In the genomic region with DNA sequence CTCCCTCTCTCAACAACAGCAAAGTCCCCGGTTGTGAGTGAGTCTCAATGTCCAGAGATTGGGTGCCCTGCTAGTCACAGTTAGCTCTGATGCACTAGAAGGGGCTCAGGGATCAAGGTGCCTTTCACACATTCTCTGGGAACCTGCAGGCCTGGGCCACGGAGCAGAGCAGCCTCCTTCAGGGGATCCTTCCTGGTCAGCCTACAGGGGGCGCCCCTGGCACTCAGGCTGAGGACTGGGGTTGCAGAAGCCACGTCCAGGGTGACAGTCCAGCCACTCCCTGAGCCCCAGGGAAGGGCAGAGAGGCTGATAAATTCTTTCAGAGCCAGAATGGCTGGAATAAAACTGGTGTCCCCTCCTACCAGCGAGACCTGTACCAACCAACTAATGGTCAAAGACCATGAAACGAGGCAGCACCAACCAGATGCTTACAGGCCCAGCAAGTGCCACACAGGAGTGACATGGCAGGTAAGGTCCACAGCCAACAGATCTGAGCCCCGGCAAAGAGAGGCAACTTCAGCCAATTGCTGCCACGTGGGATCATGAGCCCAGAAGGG, we compare ENCODE assay signal across 1 cellular context.
A peak's percentile ranks its signal among the peaks of the same experiment; 100 is the strongest.
TF ChIP-seq lines count a peak whose summit lies in the region.

No MANE protein-coding gene starts in this region.

TF ChIP-seq in HepG2, 621 proteins besides CTCF, POLR2A, EP300 and RAD21 (continues in another document):
- TF ChIP-seq GATAD2A (CRISPR knock-in tag; IDR thresholded peaks at IDR 0.05), result 0 out of 2 replicates have a peak, but pooled peaks have one; percentile 26
- TF ChIP-seq NONO (IDR thresholded peaks at IDR 0.05), result no peak
- TF ChIP-seq NONO (CRISPR knock-in tag; conservative IDR thresholded peaks at IDR 0.05), result 0 out of 2 replicates have a peak, but pooled peaks have one; percentile 25
- TF ChIP-seq ZNF121 (CRISPR knock-in tag; IDR thresholded peaks at IDR 0.05), result peak; percentile 67; the same call in 1 of the 2 replicates
- TF ChIP-seq NKX3-1 (CRISPR knock-in tag; IDR thresholded peaks at IDR 0.05), result no peak
- TF ChIP-seq RCOR2 (CRISPR knock-in tag; IDR thresholded peaks at IDR 0.05), result peak; percentile 38; the same call in 1 of the 2 replicates
- TF ChIP-seq, protein P1, sequence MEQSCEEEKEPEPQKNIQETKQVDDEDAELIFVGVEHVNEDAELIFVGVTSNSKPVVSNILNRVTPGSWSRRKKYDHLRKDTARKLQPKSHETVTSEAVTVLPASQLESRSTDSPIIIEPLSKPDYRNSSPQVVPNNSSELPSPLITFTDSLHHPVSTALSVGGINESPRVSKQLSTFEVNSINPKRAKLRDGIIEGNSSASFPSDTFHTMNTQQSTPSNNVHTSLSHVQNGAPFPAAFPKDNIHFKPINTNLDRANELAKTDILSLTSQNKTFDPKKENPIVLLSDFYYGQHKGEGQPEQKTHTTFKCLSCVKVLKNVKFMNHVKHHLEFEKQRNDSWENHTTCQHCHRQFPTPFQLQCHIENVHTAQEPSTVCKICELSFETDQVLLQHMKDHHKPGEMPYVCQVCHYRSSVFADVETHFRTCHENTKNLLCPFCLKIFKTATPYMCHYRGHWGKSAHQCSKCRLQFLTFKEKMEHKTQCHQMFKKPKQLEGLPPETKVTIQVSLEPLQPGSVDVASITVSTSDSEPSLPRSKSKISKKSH (CRISPR knock-in tag; IDR thresholded peaks at IDR 0.05; ENCODE audit: borderline replicate concordance), result peak; percentile 63; the same call in 1 of the 2 replicates
- peak; percentile 57; the same call in 1 of the 2 replicates for TF ChIP-seq BORCS8-MEF2B (CRISPR knock-in tag; IDR thresholded peaks at IDR 0.05)
- TF ChIP-seq REPIN1 (CRISPR knock-in tag; IDR thresholded peaks at IDR 0.05; ENCODE audit: borderline replicate concordance, low read depth), result peak; percentile 73; the same call in 1 of the 2 replicates
- no peak for TF ChIP-seq NR2F6 (IDR thresholded peaks at IDR 0.05)
- TF ChIP-seq NR2F6 (CRISPR knock-in tag; IDR thresholded peaks at IDR 0.05), result peak; percentile 67; the same call in 1 of the 2 replicates
- TF ChIP-seq ZNF549 (CRISPR knock-in tag; IDR thresholded peaks at IDR 0.05), result no peak
- 0 out of 2 replicates have a peak, but pooled peaks have one; percentile 76 for TF ChIP-seq AHR (CRISPR knock-in tag; IDR thresholded peaks at IDR 0.05)
- TF ChIP-seq DR1 (CRISPR knock-in tag; IDR thresholded peaks at IDR 0.05), result 0 out of 2 replicates have a peak, but pooled peaks have one; percentile 31
- no peak for TF ChIP-seq ZNF703 (CRISPR knock-in tag; IDR thresholded peaks at IDR 0.05; ENCODE audit: borderline replicate concordance)
- TF ChIP-seq MYPOP (CRISPR knock-in tag; IDR thresholded peaks at IDR 0.05), result 0 out of 2 replicates have a peak, but pooled peaks have one; percentile 26
- 0 out of 2 replicates have a peak, but pooled peaks have one; percentile 9 for TF ChIP-seq KLF13 (CRISPR knock-in tag; IDR thresholded peaks at IDR 0.05)
- TF ChIP-seq SRY (CRISPR knock-in tag; IDR thresholded peaks at IDR 0.05), result peak; percentile 41; the same call in 1 of the 2 replicates
- TF ChIP-seq PBX2 (CRISPR knock-in tag; IDR thresholded peaks at IDR 0.05), result no peak
- TF ChIP-seq ZNF792 (CRISPR knock-in tag; IDR thresholded peaks at IDR 0.05), result no peak
- peak; percentile 41; the same call in 1 of the 2 replicates for TF ChIP-seq ZNF143 (CRISPR knock-in tag; IDR thresholded peaks at IDR 0.05)
- TF ChIP-seq, protein P2, sequence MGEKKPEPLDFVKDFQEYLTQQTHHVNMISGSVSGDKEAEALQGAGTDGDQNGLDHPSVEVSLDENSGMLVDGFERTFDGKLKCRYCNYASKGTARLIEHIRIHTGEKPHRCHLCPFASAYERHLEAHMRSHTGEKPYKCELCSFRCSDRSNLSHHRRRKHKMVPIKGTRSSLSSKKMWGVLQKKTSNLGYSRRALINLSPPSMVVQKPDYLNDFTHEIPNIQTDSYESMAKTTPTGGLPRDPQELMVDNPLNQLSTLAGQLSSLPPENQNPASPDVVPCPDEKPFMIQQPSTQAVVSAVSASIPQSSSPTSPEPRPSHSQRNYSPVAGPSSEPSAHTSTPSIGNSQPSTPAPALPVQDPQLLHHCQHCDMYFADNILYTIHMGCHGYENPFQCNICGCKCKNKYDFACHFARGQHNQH (CRISPR knock-in tag; IDR thresholded peaks at IDR 0.05), result peak; percentile 65; the same call in 1 of the 2 replicates
- 0 out of 2 replicates have a peak, but pooled peaks have one; percentile 27 for TF ChIP-seq PHF8 (CRISPR knock-in tag; IDR thresholded peaks at IDR 0.05)
- TF ChIP-seq, protein P3, sequence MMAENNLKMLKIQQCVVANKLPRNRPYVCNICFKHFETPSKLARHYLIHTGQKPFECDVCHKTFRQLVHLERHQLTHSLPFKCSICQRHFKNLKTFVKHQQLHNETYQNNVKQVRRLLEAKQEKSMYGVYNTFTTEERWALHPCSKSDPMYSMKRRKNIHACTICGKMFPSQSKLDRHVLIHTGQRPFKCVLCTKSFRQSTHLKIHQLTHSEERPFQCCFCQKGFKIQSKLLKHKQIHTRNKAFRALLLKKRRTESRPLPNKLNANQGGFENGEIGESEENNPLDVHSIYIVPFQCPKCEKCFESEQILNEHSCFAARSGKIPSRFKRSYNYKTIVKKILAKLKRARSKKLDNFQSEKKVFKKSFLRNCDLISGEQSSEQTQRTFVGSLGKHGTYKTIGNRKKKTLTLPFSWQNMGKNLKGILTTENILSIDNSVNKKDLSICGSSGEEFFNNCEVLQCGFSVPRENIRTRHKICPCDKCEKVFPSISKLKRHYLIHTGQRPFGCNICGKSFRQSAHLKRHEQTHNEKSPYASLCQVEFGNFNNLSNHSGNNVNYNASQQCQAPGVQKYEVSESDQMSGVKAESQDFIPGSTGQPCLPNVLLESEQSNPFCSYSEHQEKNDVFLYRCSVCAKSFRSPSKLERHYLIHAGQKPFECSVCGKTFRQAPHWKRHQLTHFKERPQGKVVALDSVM (CRISPR knock-in tag; IDR thresholded peaks at IDR 0.05), result peak; percentile 88
- TF ChIP-seq, protein P4, sequence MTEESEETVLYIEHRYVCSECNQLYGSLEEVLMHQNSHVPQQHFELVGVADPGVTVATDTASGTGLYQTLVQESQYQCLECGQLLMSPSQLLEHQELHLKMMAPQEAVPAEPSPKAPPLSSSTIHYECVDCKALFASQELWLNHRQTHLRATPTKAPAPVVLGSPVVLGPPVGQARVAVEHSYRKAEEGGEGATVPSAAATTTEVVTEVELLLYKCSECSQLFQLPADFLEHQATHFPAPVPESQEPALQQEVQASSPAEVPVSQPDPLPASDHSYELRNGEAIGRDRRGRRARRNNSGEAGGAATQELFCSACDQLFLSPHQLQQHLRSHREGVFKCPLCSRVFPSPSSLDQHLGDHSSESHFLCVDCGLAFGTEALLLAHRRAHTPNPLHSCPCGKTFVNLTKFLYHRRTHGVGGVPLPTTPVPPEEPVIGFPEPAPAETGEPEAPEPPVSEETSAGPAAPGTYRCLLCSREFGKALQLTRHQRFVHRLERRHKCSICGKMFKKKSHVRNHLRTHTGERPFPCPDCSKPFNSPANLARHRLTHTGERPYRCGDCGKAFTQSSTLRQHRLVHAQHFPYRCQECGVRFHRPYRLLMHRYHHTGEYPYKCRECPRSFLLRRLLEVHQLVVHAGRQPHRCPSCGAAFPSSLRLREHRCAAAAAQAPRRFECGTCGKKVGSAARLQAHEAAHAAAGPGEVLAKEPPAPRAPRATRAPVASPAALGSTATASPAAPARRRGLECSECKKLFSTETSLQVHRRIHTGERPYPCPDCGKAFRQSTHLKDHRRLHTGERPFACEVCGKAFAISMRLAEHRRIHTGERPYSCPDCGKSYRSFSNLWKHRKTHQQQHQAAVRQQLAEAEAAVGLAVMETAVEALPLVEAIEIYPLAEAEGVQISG (CRISPR knock-in tag; IDR thresholded peaks at IDR 0.05), result peak; percentile 58; the same call in 1 of the 2 replicates
- TF ChIP-seq RXRA (CRISPR knock-in tag; IDR thresholded peaks at IDR 0.05), result peak; percentile 30; the same call in 1 of the 2 replicates
- TF ChIP-seq TBX2 (CRISPR knock-in tag; IDR thresholded peaks at IDR 0.05; ENCODE audit: borderline replicate concordance), result peak; percentile 61; the same call in 1 of the 2 replicates
- peak; percentile 22; the same call in 1 of the 2 replicates for TF ChIP-seq ZNF891 (CRISPR knock-in tag; IDR thresholded peaks at IDR 0.05)
- TF ChIP-seq BRCA1 (CRISPR knock-in tag; IDR thresholded peaks at IDR 0.05), result no peak
- TF ChIP-seq, protein P5, sequence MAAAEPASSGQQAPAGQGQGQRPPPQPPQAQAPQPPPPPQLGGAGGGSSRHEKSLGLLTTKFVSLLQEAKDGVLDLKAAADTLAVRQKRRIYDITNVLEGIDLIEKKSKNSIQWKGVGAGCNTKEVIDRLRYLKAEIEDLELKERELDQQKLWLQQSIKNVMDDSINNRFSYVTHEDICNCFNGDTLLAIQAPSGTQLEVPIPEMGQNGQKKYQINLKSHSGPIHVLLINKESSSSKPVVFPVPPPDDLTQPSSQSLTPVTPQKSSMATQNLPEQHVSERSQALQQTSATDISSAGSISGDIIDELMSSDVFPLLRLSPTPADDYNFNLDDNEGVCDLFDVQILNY (CRISPR knock-in tag; conservative IDR thresholded peaks at IDR 0.05), result no peak
- TF ChIP-seq, protein P6, sequence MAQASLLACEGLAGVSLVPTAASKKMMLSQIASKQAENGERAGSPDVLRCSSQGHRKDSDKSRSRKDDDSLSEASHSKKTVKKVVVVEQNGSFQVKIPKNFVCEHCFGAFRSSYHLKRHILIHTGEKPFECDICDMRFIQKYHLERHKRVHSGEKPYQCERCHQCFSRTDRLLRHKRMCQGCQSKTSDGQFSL (CRISPR knock-in tag; IDR thresholded peaks at IDR 0.05), result no peak
- TF ChIP-seq TEAD3 (CRISPR knock-in tag; optimal IDR thresholded peaks at IDR 0.05; ENCODE audit: borderline replicate concordance), result peak; percentile 67
- TF ChIP-seq, protein P7, sequence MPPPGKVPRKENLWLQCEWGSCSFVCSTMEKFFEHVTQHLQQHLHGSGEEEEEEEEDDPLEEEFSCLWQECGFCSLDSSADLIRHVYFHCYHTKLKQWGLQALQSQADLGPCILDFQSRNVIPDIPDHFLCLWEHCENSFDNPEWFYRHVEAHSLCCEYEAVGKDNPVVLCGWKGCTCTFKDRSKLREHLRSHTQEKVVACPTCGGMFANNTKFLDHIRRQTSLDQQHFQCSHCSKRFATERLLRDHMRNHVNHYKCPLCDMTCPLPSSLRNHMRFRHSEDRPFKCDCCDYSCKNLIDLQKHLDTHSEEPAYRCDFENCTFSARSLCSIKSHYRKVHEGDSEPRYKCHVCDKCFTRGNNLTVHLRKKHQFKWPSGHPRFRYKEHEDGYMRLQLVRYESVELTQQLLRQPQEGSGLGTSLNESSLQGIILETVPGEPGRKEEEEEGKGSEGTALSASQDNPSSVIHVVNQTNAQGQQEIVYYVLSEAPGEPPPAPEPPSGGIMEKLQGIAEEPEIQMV (CRISPR knock-in tag; IDR thresholded peaks at IDR 0.05; ENCODE audit: low read depth), result peak; percentile 60; the same call in 1 of the 2 replicates
- TF ChIP-seq HNF4A (CRISPR knock-in tag; IDR thresholded peaks at IDR 0.05), result peak; percentile 20; the same call in 1 of the 2 replicates
- 0 out of 2 replicates have a peak, but pooled peaks have one; percentile 31 for TF ChIP-seq ERF (CRISPR knock-in tag; IDR thresholded peaks at IDR 0.05)
- peak; percentile 99 for TF ChIP-seq STAG1 (CRISPR knock-in tag; IDR thresholded peaks at IDR 0.05)
- no peak for TF ChIP-seq ZNF136 (CRISPR knock-in tag; IDR thresholded peaks at IDR 0.05; ENCODE audit: low read depth)
- no peak for TF ChIP-seq ZNF772 (CRISPR knock-in tag; IDR thresholded peaks at IDR 0.05)
- TF ChIP-seq MXD4 (CRISPR knock-in tag; IDR thresholded peaks at IDR 0.05), result no peak
- TF ChIP-seq XRCC5 (optimal IDR thresholded peaks at IDR 0.05; ENCODE audit: low read length), result peak; percentile 91
- TF ChIP-seq HDAC2 (CRISPR knock-in tag; IDR thresholded peaks at IDR 0.05), result peak; percentile 47; the same call in 1 of the 2 replicates
- 0 out of 2 replicates have a peak, but pooled peaks have one; percentile 52 for TF ChIP-seq MTERF4 (CRISPR knock-in tag; IDR thresholded peaks at IDR 0.05)
- TF ChIP-seq SMAD9 (CRISPR knock-in tag; IDR thresholded peaks at IDR 0.05), result no peak
- TF ChIP-seq, protein P8, sequence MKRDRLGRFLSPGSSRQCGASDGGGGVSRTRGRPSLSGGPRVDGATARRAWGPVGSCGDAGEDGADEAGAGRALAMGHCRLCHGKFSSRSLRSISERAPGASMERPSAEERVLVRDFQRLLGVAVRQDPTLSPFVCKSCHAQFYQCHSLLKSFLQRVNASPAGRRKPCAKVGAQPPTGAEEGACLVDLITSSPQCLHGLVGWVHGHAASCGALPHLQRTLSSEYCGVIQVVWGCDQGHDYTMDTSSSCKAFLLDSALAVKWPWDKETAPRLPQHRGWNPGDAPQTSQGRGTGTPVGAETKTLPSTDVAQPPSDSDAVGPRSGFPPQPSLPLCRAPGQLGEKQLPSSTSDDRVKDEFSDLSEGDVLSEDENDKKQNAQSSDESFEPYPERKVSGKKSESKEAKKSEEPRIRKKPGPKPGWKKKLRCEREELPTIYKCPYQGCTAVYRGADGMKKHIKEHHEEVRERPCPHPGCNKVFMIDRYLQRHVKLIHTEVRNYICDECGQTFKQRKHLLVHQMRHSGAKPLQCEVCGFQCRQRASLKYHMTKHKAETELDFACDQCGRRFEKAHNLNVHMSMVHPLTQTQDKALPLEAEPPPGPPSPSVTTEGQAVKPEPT (CRISPR knock-in tag; IDR thresholded peaks at IDR 0.05; ENCODE audit: low read depth), result 0 out of 2 replicates have a peak, but pooled peaks have one; percentile 42
